7 cellular contexts compared by ENCODE assay signal in the genomic region with DNA sequence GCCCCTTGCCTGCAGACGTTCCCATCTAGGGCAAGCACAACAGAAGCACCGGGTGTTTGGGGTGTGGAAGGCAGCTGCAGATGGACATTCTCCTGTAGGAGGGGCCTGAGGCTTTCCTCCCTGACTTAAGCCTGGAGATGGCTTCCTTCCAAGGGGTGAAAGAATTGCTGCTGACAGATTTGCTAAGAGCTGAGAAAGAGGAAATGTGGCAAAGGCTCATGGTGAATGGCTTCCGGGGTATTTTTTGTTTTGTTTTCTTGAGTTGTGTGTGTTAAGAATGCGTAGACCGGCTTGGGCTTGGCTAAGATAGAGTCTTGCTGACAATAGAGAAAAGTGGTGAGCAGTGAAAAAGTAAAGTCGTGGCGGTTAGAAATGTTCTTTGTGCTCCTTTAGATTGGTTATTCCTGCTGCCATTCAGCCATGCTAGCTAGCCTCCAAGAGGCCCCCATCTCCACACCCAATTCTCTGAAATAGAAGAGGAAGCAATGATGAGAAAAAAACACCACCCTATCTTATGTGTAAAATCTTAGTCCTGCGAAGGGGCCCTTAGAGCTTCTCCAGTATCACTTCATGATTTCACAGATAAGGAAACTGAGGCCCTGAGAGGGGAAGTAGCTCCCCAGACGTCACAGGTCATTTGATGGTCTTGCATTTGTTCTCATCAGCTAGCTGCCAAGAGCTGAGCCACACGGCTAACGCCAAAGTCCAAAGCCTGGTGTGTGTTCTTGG. TPM values are rescaled to one million over a fixed set of nuclear protein-coding genes. Genes with fewer than 3 reads are reported as not detected.
A peak's percentile ranks its signal among the peaks of the same experiment; 100 is the strongest.
DNase-seq lines count a peak whose midpoint lies in the region; ATAC-seq, FAIRE-seq and TF ChIP-seq lines count a peak whose summit lies in the region.

No MANE protein-coding gene starts in this region.

- ATAC-seq in HG03571 (IDR thresholded peaks at IDR 0.05; ENCODE audit: unreplicated experiment) (no peak), GM18519 (IDR thresholded peaks at IDR 0.05; ENCODE audit: low FRiP score, unreplicated experiment) (no peak)

- FAIRE-seq in GM12891 (lab: Jason Lieb, UNC): peak; percentile 43

- TF ChIP-seq POLR2A in GM12891 (IDR thresholded peaks at IDR 0.05; ENCODE audit: low read depth, low read length): no peak

- DNase-seq in GM12891 (ENCODE audit: insufficient read length, low spot score): no peak
- peak; percentile 81 for DNase-seq in NCI-H226
- DNase-seq in amniotic epithelial cell (ENCODE audit: low read depth): peak; percentile 92
- DNase-seq in iris pigment epithelial cell (ENCODE audit: low read depth): peak; percentile 95
- DNase-seq in ureter (ENCODE audit: low spot score): peak; percentile 74

TF ChIP-seq in GM12891, 5 proteins besides CTCF, POLR2A, EP300 and RAD21:
- TF ChIP-seq PAX5 (IDR thresholded peaks at IDR 0.05; ENCODE audit: insufficient read depth, low read length, severe bottlenecking) (no peak), POU2F2 (IDR thresholded peaks at IDR 0.05; ENCODE audit: low read depth, low read length) (no peak), SPI1 (IDR thresholded peaks at IDR 0.05; ENCODE audit: low read depth, low read length) (peak; percentile 86), POLR2AphosphoS5 (IDR thresholded peaks at IDR 0.05; ENCODE audit: low read depth, low read length) (no peak), TAF1 (IDR thresholded peaks at IDR 0.05; ENCODE audit: low read depth, low read length) (no peak)

RNA-seq across cellular contexts. Expression of a gene that starts 36.9 kb away (rescaled TPM):
- polyA plus RNA-seq in GM12891 (2012; ENCODE audit: low read depth, missing spikeins): 84.7 TPM
- total RNA-seq in ureter: 58.6 TPM
